Comparison of ENCODE assay signal across 25 cellular contexts in the genomic region with DNA sequence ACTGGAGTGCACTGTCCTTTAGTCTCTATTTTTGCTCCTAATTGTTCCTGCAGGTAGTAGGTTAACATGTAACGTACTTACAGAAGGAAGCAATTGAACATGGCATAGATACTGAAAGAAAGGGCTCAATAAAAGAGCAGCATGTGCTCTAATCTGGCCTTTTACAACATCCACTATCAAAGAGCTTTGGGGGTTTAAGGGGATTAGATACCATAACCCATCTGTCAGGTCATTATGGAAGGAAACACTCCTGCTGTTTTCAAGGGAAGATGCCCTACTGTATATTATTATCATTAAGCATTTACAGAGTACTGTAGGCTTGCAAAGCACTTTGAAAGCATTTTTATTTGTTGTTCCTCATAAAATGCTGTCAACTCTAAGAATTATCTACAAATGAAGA.
"Had no signal": no experiment of that assay in that cellular context is flagged by ENCODE, and none has a peak within 500 bp of the region (broad histone marks: within the 10 kb centered on the region; RNA-seq: fewer than 3 reads in every experiment).

No MANE protein-coding gene starts in this region.

- H3K36me3 Mint-ChIP-seq: stimulated activated effector memory CD8-positive, alpha-beta T cell treated with anti-CD3 and anti-CD28 coated beads, Interleukin-12 subunit alpha, Interleukin-12 subunit beta, amount 100 ng/mL, for 72 hours; WTC11 had no signal

- H3K4me3 ChIP-seq: breast epithelium, esophagus muscularis mucosa, suprapubic skin, tibial nerve had no signal

- H3K4me3 Mint-ChIP-seq: activated naive CD8-positive, alpha-beta T cell treated with anti-CD3 and anti-CD28 coated beads for 36 hours; activated T-cell treated with anti-CD3 and anti-CD28 coated beads, Interleukin-2, amount 50 U/mL, for 24 hours; central memory CD8-positive, alpha-beta T cell; effector memory CD8-positive, alpha-beta T cell; memory B cell; nephron; stimulated activated effector memory CD8-positive, alpha-beta T cell treated with anti-CD3 and anti-CD28 coated beads, Interleukin-12 subunit alpha, Interleukin-12 subunit beta, amount 100 ng/mL, for 72 hours; stimulated activated naive CD8-positive, alpha-beta T cell treated with anti-CD3 and anti-CD28 coated beads, Interleukin-15, amount 100 ng/mL, for 72 hours; WTC11 had no signal

- H3K27me3 Mint-ChIP-seq: activated naive CD8-positive, alpha-beta T cell treated with anti-CD3 and anti-CD28 coated beads for 36 hours; activated T-cell treated with anti-CD3 and anti-CD28 coated beads, Interleukin-2, amount 50 U/mL, for 24 hours; memory B cell; stimulated activated naive CD8-positive, alpha-beta T cell treated with anti-CD3 and anti-CD28 coated beads, Interleukin-15, amount 100 ng/mL, for 72 hours had no signal

- ATAC-seq: effector memory CD8-positive, alpha-beta T cell; stimulated activated effector memory CD8-positive, alpha-beta T cell treated with anti-CD3 and anti-CD28 coated beads, Interleukin-12 subunit alpha, Interleukin-12 subunit beta, amount 100 ng/mL, for 72 hours; stimulated activated naive CD8-positive, alpha-beta T cell treated with anti-CD3 and anti-CD28 coated beads, Interleukin-15, amount 100 ng/mL, for 72 hours; WTC11 had no signal

- FAIRE-seq: colon, endothelial cell of umbilical vein, frontal cortex, small intestine had no signal

- DNase-seq: activated naive CD4-positive, alpha-beta T cell; activated naive CD8-positive, alpha-beta T cell treated with anti-CD3 and anti-CD28 coated beads for 36 hours; activated T-cell treated with anti-CD3 and anti-CD28 coated beads, Interleukin-2, amount 50 U/mL, for 24 hours; amniotic stem cell; effector memory CD8-positive, alpha-beta T cell; hypothalamus; left ventricle myocardium superior; nucleus accumbens; stimulated activated CD4-positive, alpha-beta T cell treated with anti-CD3 and anti-CD28 coated beads, Interleukin-2, amount 100 ng/mL, for 24 hours; stimulated activated naive CD8-positive, alpha-beta T cell treated with anti-CD3 and anti-CD28 coated beads, Interleukin-15, amount 100 ng/mL, for 72 hours; T-helper 9 cell had no signal

- H3K9me3 Mint-ChIP-seq: activated naive CD8-positive, alpha-beta T cell treated with anti-CD3 and anti-CD28 coated beads for 36 hours; activated T-cell treated with anti-CD3 and anti-CD28 coated beads, Interleukin-2, amount 50 U/mL, for 24 hours; activated T-helper 2 cell treated with anti-CD3 and anti-CD28 coated beads, Interferon-gamma antibody, Interleukin-2, Interleukin-4, amounts not matched to agents 10 μg/mL and 5 μg/mL and 100 μg/mL, durations not matched to agents 14 hours and 24 hours and 36 hours; central memory CD8-positive, alpha-beta T cell; effector memory CD8-positive, alpha-beta T cell; nephron; stimulated activated effector memory CD8-positive, alpha-beta T cell treated with anti-CD3 and anti-CD28 coated beads, Interleukin-12 subunit alpha, Interleukin-12 subunit beta, amount 100 ng/mL, for 72 hours had no signal

- H3K27ac Mint-ChIP-seq: activated naive CD8-positive, alpha-beta T cell treated with anti-CD3 and anti-CD28 coated beads for 36 hours; activated T-cell treated with anti-CD3 and anti-CD28 coated beads, Interleukin-2, amount 50 U/mL, for 24 hours; activated T-helper 2 cell treated with anti-CD3 and anti-CD28 coated beads, Interferon-gamma antibody, Interleukin-2, Interleukin-4, amounts not matched to agents 10 μg/mL and 5 μg/mL and 100 μg/mL, durations not matched to agents 14 hours and 24 hours and 36 hours; effector memory CD8-positive, alpha-beta T cell; memory B cell; stimulated activated effector memory CD8-positive, alpha-beta T cell treated with anti-CD3 and anti-CD28 coated beads, Interleukin-12 subunit alpha, Interleukin-12 subunit beta, amount 100 ng/mL, for 72 hours; stimulated activated naive CD8-positive, alpha-beta T cell treated with anti-CD3 and anti-CD28 coated beads, Interleukin-15, amount 100 ng/mL, for 72 hours; WTC11 had no signal

- H3K9me3 ChIP-seq: breast epithelium, esophagus muscularis mucosa, suprapubic skin, tibial nerve had no signal

- H3K36me3 ChIP-seq: breast epithelium, esophagus muscularis mucosa, suprapubic skin, tibial nerve had no signal

- H3K4me1 ChIP-seq: breast epithelium, esophagus muscularis mucosa had no signal

- H3K27ac ChIP-seq: breast epithelium, esophagus muscularis mucosa, suprapubic skin, tibial nerve had no signal

- H3K27me3 ChIP-seq: breast epithelium, esophagus muscularis mucosa, suprapubic skin, tibial nerve had no signal

- H3K4me1 Mint-ChIP-seq: central memory CD8-positive, alpha-beta T cell; memory B cell; stimulated activated effector memory CD8-positive, alpha-beta T cell treated with anti-CD3 and anti-CD28 coated beads, Interleukin-12 subunit alpha, Interleukin-12 subunit beta, amount 100 ng/mL, for 72 hours; WTC11 had no signal
